ENCODE assay signal across 15 cellular contexts in the genomic region with DNA sequence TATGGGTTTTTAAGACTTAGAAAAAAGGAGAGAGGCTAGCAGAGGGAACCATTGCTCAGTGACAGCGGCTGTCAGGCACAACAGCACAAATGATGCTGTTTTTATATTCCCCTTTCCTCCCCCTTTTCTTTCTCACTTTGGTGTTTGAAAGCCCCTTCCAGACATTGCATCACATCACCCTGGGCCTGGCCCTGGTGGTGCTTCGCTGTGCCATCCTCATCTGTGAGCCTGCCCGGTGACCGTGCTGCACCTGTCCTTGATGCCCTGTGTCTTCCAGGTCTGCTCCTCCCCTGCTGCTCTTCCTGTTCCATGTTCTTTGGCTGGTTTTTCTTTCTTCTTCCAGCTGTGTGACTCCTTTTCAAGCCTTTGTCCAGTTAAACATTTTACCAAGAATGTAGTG. TPM values are rescaled to one million over a fixed set of nuclear protein-coding genes. Genes with fewer than 3 reads are reported as not detected.
DNase-seq lines count a peak whose midpoint lies in the region; ATAC-seq and TF ChIP-seq lines count a peak whose summit lies in the region.
"Had no signal": no experiment of that assay in that cellular context is flagged by ENCODE, and none has a peak within 500 bp of the region (broad histone marks: within the 10 kb centered on the region; RNA-seq: fewer than 3 reads in every experiment).

No MANE protein-coding gene starts in this region.

- in situ Hi-C loops in G401 (cut with HindIII; ENCODE audit: low sequenced_read_pairs), result no loop called here

- DNase-seq in G401 (ENCODE audit: low spot score), result peak; percentile 73
- no peak for DNase-seq in T-helper 17 cell
- DNase-seq in heart right ventricle, result no peak
- DNase-seq in sciatic nerve (ENCODE audit: low spot score), result no peak
- DNase-seq in DMS153 treated with DMSO at 0.1 percent for 48 hours (lab: John Stamatoyannopoulos, UW; ENCODE audit: unreplicated experiment), result no peak
- no peak for DNase-seq in MG63
- no peak for DNase-seq in ureter (ENCODE audit: low spot score)
- no peak for DNase-seq in NCI-H526 (lab: John Stamatoyannopoulos, UW)
- DNase-seq: activated CD8-positive, alpha-beta memory T cell treated with anti-CD3 and anti-CD28 coated beads for 24 hours; GF-D8; NCI-H345; nucleus accumbens had no signal

- H3K4me3 Mint-ChIP-seq in T-helper 17 cell, result no peak overlapping the region
- H3K4me3 Mint-ChIP-seq: CD14-positive monocyte; stimulated activated naive CD8-positive, alpha-beta T cell treated with anti-CD3 and anti-CD28 coated beads, Interleukin-15, Interleukin-2, amounts not matched to agents 100 ng/mL and 50 ng/mL, for 24 hours had no signal

- WGBS in heart right ventricle, 2 donors, result 52 to 61% methylated on average over 4 of the region's 4 CpGs

- H3K4me3 ChIP-seq in heart right ventricle, result no peak overlapping the region
- H3K4me3 ChIP-seq in MG63, result no peak overlapping the region
- H3K4me3 ChIP-seq: gastrocnemius medialis had no signal

- TF ChIP-seq CTCF in heart right ventricle (IDR thresholded peaks at IDR 0.05), result no peak

- peak overlapping the region in 9 of 10 donors; percentile 3 to 75 (median 39) for H3K27ac ChIP-seq in heart right ventricle

- peaks cover 8% of the 10 kb centered on the region for H3K36me3 Mint-ChIP-seq in T-helper 17 cell (ENCODE audit: low read depth)

- H3K27me3 Mint-ChIP-seq in T-helper 17 cell, result no peaks in the 10 kb centered on the region
- H3K27me3 Mint-ChIP-seq: stimulated activated naive CD8-positive, alpha-beta T cell treated with anti-CD3 and anti-CD28 coated beads, Interleukin-15, Interleukin-2, amounts not matched to agents 100 ng/mL and 50 ng/mL, for 24 hours had no signal

- peaks cover 0 to 67% (median 34%) of the 10 kb centered on the region in 9 donors for H3K36me3 ChIP-seq in heart right ventricle
- H3K36me3 ChIP-seq in MG63, result peaks cover 24% of the 10 kb centered on the region

- no peak for ATAC-seq in T-helper 17 cell
- ATAC-seq in heart right ventricle, result peak in 2 of 8 donors; percentile 33 to 50
- ATAC-seq in sciatic nerve, result peak; percentile 28

- H3K27me3 ChIP-seq in heart right ventricle (no peaks in the 10 kb centered on the region), MG63 (no peaks in the 10 kb centered on the region)
- H3K27me3 ChIP-seq: gastrocnemius medialis had no signal

- H3K9me3 ChIP-seq in T-helper 17 cell (ENCODE audit: control insufficient read depth, low read length, poor library complexity, severe bottlenecking), result no peaks in the 10 kb centered on the region
- no peaks in the 10 kb centered on the region for H3K9me3 ChIP-seq in heart right ventricle
- no peaks in the 10 kb centered on the region for H3K9me3 ChIP-seq in MG63
- H3K9me3 ChIP-seq: gastrocnemius medialis had no signal

- H3K4me1 ChIP-seq in heart right ventricle, result peaks cover 14 to 78% (median 53%) of the 10 kb centered on the region in 9 donors

- intact Hi-C loops in heart right ventricle (cut with DNase I) (no loop called here), sciatic nerve (cut with DNase I) (no loop called here)

- H3K4me1 Mint-ChIP-seq in T-helper 17 cell, result peaks cover 13% of the 10 kb centered on the region

- H3K27ac Mint-ChIP-seq in T-helper 17 cell, result peak overlapping the region; percentile 9
- H3K27ac Mint-ChIP-seq: stimulated activated naive CD8-positive, alpha-beta T cell treated with anti-CD3 and anti-CD28 coated beads, Interleukin-15, Interleukin-2, amounts not matched to agents 100 ng/mL and 50 ng/mL, for 24 hours had no signal

RNA-seq across cellular contexts. Expression of a gene that starts 24.8 kb away (rescaled TPM):
- 87.3 and 184 TPM in 2 replicates for total RNA-seq in G401 (2014; rRNA removed; shearing (Covaris generic))
- 100 to 1,000 TPM; 162 to 198 TPM for total RNA-seq in T-helper 17 cell
- 100 to 1,000 TPM; 123 to 166 (median 146) TPM for total RNA-seq in heart right ventricle
- 100 to 1,000 TPM; 151 to 220 TPM for polyA plus RNA-seq in heart right ventricle
- 303 TPM for total RNA-seq in sciatic nerve
- 75.8 and 113 TPM in 2 replicates for total RNA-seq in MG63 (2014; rRNA removed; shearing (Covaris generic); ENCODE audit: low replicate concordance)
- 179 TPM for total RNA-seq in ureter
